36 cellular contexts compared by ENCODE assay signal in genomic region chr18:31149351-31149750, GRCh38. TPM values are rescaled to one million over a fixed set of nuclear protein-coding genes. Genes with fewer than 3 reads are reported as not detected.
"Had no signal": no experiment of that assay in that cellular context is flagged by ENCODE, and none has a peak within 500 bp of the region (broad histone marks: within the 10 kb centered on the region; RNA-seq: fewer than 3 reads in every experiment).

No MANE protein-coding gene starts in this region.

- H3K36me3 ChIP-seq: brain microvascular endothelial cell, esophagus muscularis mucosa, gastrocnemius medialis, WERI-Rb-1 had no signal

- H3K27me3 ChIP-seq: brain microvascular endothelial cell, esophagus muscularis mucosa, foreskin keratinocyte, gastrocnemius medialis had no signal

- ATAC-seq: activated CD4-positive, CD25-positive, alpha-beta regulatory T cell treated with anti-CD3 and anti-CD28 coated beads, Interleukin-2, amount 50 U/mL, for 24 hours; activated CD8-positive, alpha-beta T cell treated with anti-CD3 and anti-CD28 coated beads for 36 hours; activated T-cell treated with anti-CD3 and anti-CD28 coated beads, Interleukin-2, amount 50 U/mL, for 4 hours; activated T-helper 17 cell treated with anti-CD3 and anti-CD28 coated beads, Interleukin-2, amount 50 U/mL, for 72 hours; effector memory CD8-positive, alpha-beta T cell; foreskin keratinocyte; gastrocnemius medialis; T-helper 17 cell had no signal

- H3K27me3 Mint-ChIP-seq: activated B cell treated with CpG ODN at 0.5 μM for 24 hours; activated CD8-positive, alpha-beta T cell treated with anti-CD3 and anti-CD28 coated beads for 36 hours; activated naive CD8-positive, alpha-beta T cell; activated T-helper 17 cell treated with anti-CD3 and anti-CD28 coated beads, Interleukin-2, amount 50 U/mL, for 72 hours; effector memory CD8-positive, alpha-beta T cell; T-helper 17 cell had no signal

- H3K27ac ChIP-seq: brain microvascular endothelial cell, esophagus muscularis mucosa, foreskin keratinocyte, gastrocnemius medialis, WERI-Rb-1 had no signal

- H3K4me1 ChIP-seq: esophagus muscularis mucosa, gastrocnemius medialis had no signal

- H3K4me3 ChIP-seq: esophagus muscularis mucosa, gastrocnemius medialis had no signal

- H3K36me3 Mint-ChIP-seq: activated naive CD8-positive, alpha-beta T cell had no signal

- H3K4me1 Mint-ChIP-seq: activated B cell treated with CpG ODN at 0.5 μM for 24 hours; activated T-helper 17 cell treated with anti-CD3 and anti-CD28 coated beads, Interleukin-2, amount 50 U/mL, for 72 hours; T-helper 17 cell had no signal

- H3K9me3 ChIP-seq: esophagus muscularis mucosa, gastrocnemius medialis had no signal

- H3K27ac Mint-ChIP-seq: activated B cell treated with CpG ODN at 0.5 μM for 24 hours; activated CD8-positive, alpha-beta T cell treated with anti-CD3 and anti-CD28 coated beads for 36 hours; activated naive CD8-positive, alpha-beta T cell; activated T-helper 17 cell treated with anti-CD3 and anti-CD28 coated beads, Interleukin-2, amount 50 U/mL, for 72 hours; effector memory CD8-positive, alpha-beta T cell; T-helper 17 cell; T-helper 2 cell treated with Interferon-gamma antibody and Interleukin-4, amounts not matched to agents 5 μg/mL and 100 μg/mL, for 36 hours had no signal

- H3K4me3 Mint-ChIP-seq: activated B cell treated with CpG ODN at 0.5 μM for 24 hours; activated CD8-positive, alpha-beta T cell treated with anti-CD3 and anti-CD28 coated beads for 36 hours; activated naive CD8-positive, alpha-beta T cell; activated T-cell treated with anti-CD3 and anti-CD28 coated beads, Interleukin-2, amount 50 U/mL, for 4 hours; activated T-helper 17 cell treated with anti-CD3 and anti-CD28 coated beads, Interleukin-2, amount 50 U/mL, for 72 hours; effector memory CD8-positive, alpha-beta T cell; T-helper 17 cell; T-helper 2 cell treated with Interferon-gamma antibody and Interleukin-4, amounts not matched to agents 5 μg/mL and 100 μg/mL, for 36 hours had no signal

- DNase-seq: activated B cell treated with CpG ODN at 0.5 μM for 24 hours; activated CD4-positive, alpha-beta T cell treated with anti-CD3 and anti-CD28 coated beads for 48 hours; activated CD4-positive, alpha-beta T cell treated with anti-CD3 and anti-CD28 coated beads, Interleukin-2, amount 50 U/mL, for 1 hour; activated CD4-positive, alpha-beta T cell treated with anti-CD3 and anti-CD28 coated beads, Interleukin-2, amount 50 U/mL, for 48 hours; activated CD8-positive, alpha-beta memory T cell treated with anti-CD3 and anti-CD28 coated beads for 24 hours; activated CD8-positive, alpha-beta T cell treated with anti-CD3 and anti-CD28 coated beads for 36 hours; activated effector memory CD4-positive, alpha-beta T cell treated with Interleukin-2 at 50 U/mL for 16 hours; activated gamma-delta T cell treated with Interleukin-2 at 50 U/mL for 16 hours; activated naive CD4-positive, alpha-beta T cell treated with anti-CD3 and anti-CD28 coated beads, Interleukin-2, amount 50 U/mL, for 16 hours; activated naive CD4-positive, alpha-beta T cell treated with Interleukin-2 at 50 U/mL for 16 hours; activated T-cell treated with anti-CD3 and anti-CD28 coated beads, Interleukin-2, amount 50 U/mL, for 4 hours; amygdala; aorta; brain microvascular endothelial cell; cortex of kidney; dermis blood vessel endothelial cell; effector CD4-positive, alpha-beta T cell; effector memory CD8-positive, alpha-beta T cell; erythroblast; gastrocnemius medialis; glutamatergic neuron; SW 1271; T-helper 1 cell; T-helper 17 cell; T1000; WERI-Rb-1 had no signal

- FAIRE-seq: bronchial epithelial cell, colon had no signal

RNA-seq across cellular contexts. Expression of gene DSC1, which starts 13.3 kb away (rescaled TPM):
- total RNA-seq: activated B cell treated with CpG ODN at 0.5 μM for 24 hours; activated T-cell treated with anti-CD3 and anti-CD28 coated beads, Interleukin-2, amount 50 U/mL, for 4 hours; activated T-helper 17 cell treated with anti-CD3 and anti-CD28 coated beads, Interleukin-2, amount 50 U/mL, for 72 hours; aorta; bronchial epithelial cell; chondrocyte; dermis blood vessel endothelial cell; esophagus muscularis mucosa; gastrocnemius medialis had no signal
- polyA plus RNA-seq: adipose tissue, aorta had no signal

RNA-seq across cellular contexts. Expression of gene DSC2, which starts 47.1 kb away (rescaled TPM):
- total RNA-seq: activated B cell treated with CpG ODN at 0.5 μM for 24 hours; activated CD8-positive, alpha-beta T cell treated with anti-CD3 and anti-CD28 coated beads for 36 hours; activated T-helper 17 cell treated with anti-CD3 and anti-CD28 coated beads, Interleukin-2, amount 50 U/mL, for 72 hours had no signal
